9 cellular contexts compared by ENCODE assay signal in the genomic region with DNA sequence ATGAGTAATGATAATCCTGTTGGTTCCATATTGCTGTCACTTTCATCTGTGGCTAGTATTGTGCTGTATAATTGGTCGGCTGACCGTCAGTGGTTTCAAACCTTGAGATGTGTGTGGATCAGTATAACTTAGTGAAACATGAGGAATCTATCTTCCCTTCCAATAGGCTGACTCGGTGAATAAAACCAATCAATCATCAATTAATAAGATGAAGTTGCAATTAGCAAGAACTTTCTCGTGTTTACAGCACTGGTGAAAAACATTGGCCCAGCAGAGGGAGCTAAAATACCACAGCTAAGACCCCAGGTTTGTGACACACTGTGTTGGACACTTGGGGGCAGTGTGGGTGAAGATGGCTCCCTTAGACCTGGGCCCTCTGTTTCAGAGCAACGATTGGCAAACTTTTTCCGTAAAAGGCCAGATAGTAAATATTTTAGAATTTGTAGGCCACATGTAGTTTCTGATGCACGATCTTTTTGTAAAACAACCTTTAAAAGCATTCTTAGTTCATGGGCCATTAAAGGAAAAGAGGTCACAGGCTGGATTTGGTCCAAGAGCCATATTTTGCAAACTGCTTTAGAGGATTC. TPM values are rescaled to one million over a fixed set of nuclear protein-coding genes. Genes with fewer than 3 reads are reported as not detected.
DNase-seq lines count a peak whose midpoint lies in the region; ATAC-seq lines count a peak whose summit lies in the region.
"Had no signal": no experiment of that assay in that cellular context is flagged by ENCODE, and none has a peak within 500 bp of the region (broad histone marks: within the 10 kb centered on the region; RNA-seq: fewer than 3 reads in every experiment).

No MANE protein-coding gene starts in this region.

- H3K27me3 Mint-ChIP-seq in CD8-positive, alpha-beta memory T cell: peaks cover 2 to 25% of the 10 kb centered on the region in 2 donors
- H3K27me3 Mint-ChIP-seq in memory B cell: peaks cover 2% of the 10 kb centered on the region

- peak; percentile 55 to 81 (median 70) for DNase-seq in CD8-positive, alpha-beta memory T cell
- DNase-seq in NCI-H69 (lab: John Stamatoyannopoulos, UW): peak; percentile 90
- DNase-seq in activated CD4-positive, alpha-beta T cell treated with anti-CD3 and anti-CD28 coated beads, Interleukin-2, amount 50 U/mL, for 24 hours (ENCODE audit: low read depth in 1 of 2, low spot score in 1 of 2): peak; percentile 32 to 83
- DNase-seq in effector CD4-positive, alpha-beta T cell: peak; percentile 72
- peak; percentile 69 for DNase-seq in memory B cell (ENCODE audit: low spot score in 2 of 2)
- DNase-seq in stimulated activated CD8-positive, alpha-beta memory T cell treated with anti-CD3 and anti-CD28 coated beads, Interleukin-15, amount 100 ng/mL, for 48 hours (ENCODE audit: low read depth in 2 of 2): peak; percentile 61 to 64

- no peak overlapping the region for H3K4me3 ChIP-seq in CD8-positive, alpha-beta memory T cell (ENCODE audit: low read length)

- H3K27ac ChIP-seq in CD8-positive, alpha-beta memory T cell (ENCODE audit: low read depth, low read length): no peak overlapping the region

- CTCF ChIA-PET in CD8-positive, alpha-beta memory T cell (lab: Charles Lee): interaction anchor here (0.7 to 4.2 kb wide), 11 partner anchors 9 to 364 kb away, joined by 3 to 45 read pairs (median 3); partner anchors contain the start of genes NUP205 and WDR91

- H3K27ac Mint-ChIP-seq in CD8-positive, alpha-beta memory T cell: peak overlapping the region in 1 of 8 donors; percentile 84
- H3K27ac Mint-ChIP-seq in memory B cell: no peak overlapping the region
- H3K27ac Mint-ChIP-seq: dendritic cell treated with granulocyte-macrophage colony-stimulating factor and Interleukin-4, amounts not matched to agents 40 ng/mL and 50 ng/mL, for 4 days had no signal

- H3K4me3 Mint-ChIP-seq in CD8-positive, alpha-beta memory T cell: peak overlapping the region in 3 of 7 donors; percentile 2 to 29 (median 24)
- H3K4me3 Mint-ChIP-seq in memory B cell: no peak overlapping the region
- H3K4me3 Mint-ChIP-seq: dendritic cell treated with granulocyte-macrophage colony-stimulating factor and Interleukin-4, amounts not matched to agents 40 ng/mL and 50 ng/mL, for 4 days had no signal

- H3K9me3 ChIP-seq in CD8-positive, alpha-beta memory T cell (ENCODE audit: low read length): no peaks in the 10 kb centered on the region

- POLR2A ChIA-PET in CD8-positive, alpha-beta memory T cell (lab: Charles Lee): no interaction called here

- H3K9me3 Mint-ChIP-seq in CD8-positive, alpha-beta memory T cell: no peaks in the 10 kb centered on the region
- no peaks in the 10 kb centered on the region for H3K9me3 Mint-ChIP-seq in memory B cell
- H3K9me3 Mint-ChIP-seq: dendritic cell treated with granulocyte-macrophage colony-stimulating factor and Interleukin-4, amounts not matched to agents 40 ng/mL and 50 ng/mL, for 4 days had no signal

- peaks cover 4% of the 10 kb centered on the region for H3K4me1 ChIP-seq in CD8-positive, alpha-beta memory T cell (ENCODE audit: insufficient read depth, low read length)

- ATAC-seq in GM19438 (IDR thresholded peaks at IDR 0.05; ENCODE audit: low read depth, unreplicated experiment) (peak; percentile 98), HG03520 (IDR thresholded peaks at IDR 0.05; ENCODE audit: unreplicated experiment) (peak; percentile 96), memory B cell (ENCODE audit: low read depth) (peak; percentile 98)

- H3K27me3 ChIP-seq in CD8-positive, alpha-beta memory T cell (ENCODE audit: insufficient read depth, low read length, poor library complexity, severe bottlenecking): no peaks in the 10 kb centered on the region

- H3K36me3 Mint-ChIP-seq in CD8-positive, alpha-beta memory T cell: no peaks in the 10 kb centered on the region
- no peaks in the 10 kb centered on the region for H3K36me3 Mint-ChIP-seq in memory B cell

- H3K36me3 ChIP-seq in CD8-positive, alpha-beta memory T cell (ENCODE audit: insufficient read depth, low read length): no peaks in the 10 kb centered on the region

- H3K4me1 Mint-ChIP-seq in CD8-positive, alpha-beta memory T cell: peaks cover 22% of the 10 kb centered on the region in 3 donors
- H3K4me1 Mint-ChIP-seq in memory B cell: peaks cover 15% of the 10 kb centered on the region

RNA-seq across cellular contexts. Expression of gene STRA8, which starts 47.8 kb away (rescaled TPM):
- total RNA-seq in CD8-positive, alpha-beta memory T cell: not detected
- not detected for polyA plus RNA-seq in CD8-positive, alpha-beta memory T cell
